In genomic region chrX:67544871-67545771, GRCh38 we compare ENCODE assay signal across 8 cellular contexts. TPM values are rescaled to one million over a fixed set of nuclear protein-coding genes. Genes with fewer than 3 reads are reported as not detected.
DNase-seq lines count a peak whose midpoint lies in the region; ATAC-seq and TF ChIP-seq lines count a peak whose summit lies in the region.

No MANE protein-coding gene starts in this region.

- H3K4me3 ChIP-seq in adrenal gland = peak overlapping the region in 1 of 4 donors; percentile 53
- peak overlapping the region; percentile 42 for H3K4me3 ChIP-seq in iPS-11a (ENCODE audit: low read depth, low read length)
- peak overlapping the region in 5 of 8 donors; percentile 28 to 63 (median 33) for H3K4me3 ChIP-seq in spleen

- no peaks in the 10 kb centered on the region for H3K27me3 Mint-ChIP-seq in HFFc6 (ENCODE audit: insufficient read depth)

- H3K9me3 ChIP-seq in adrenal gland (replicated peaks in 1 of 3) (no peaks in the 10 kb centered on the region), spleen (peaks cover 0 to 9% (median 0%) of the 10 kb centered on the region in 8 donors)

- peak overlapping the region; percentile 96 for H3K4me3 Mint-ChIP-seq in HFFc6

- peak overlapping the region in 1 of 5 donors; percentile 32 for H3K27ac ChIP-seq in adrenal gland
- no peak overlapping the region for H3K27ac ChIP-seq in spleen

- H3K4me1 ChIP-seq in adrenal gland (replicated peaks in 1 of 2) = peaks cover 0 to 7% of the 10 kb centered on the region in 2 donors
- peaks cover 0 to 18% (median 0%) of the 10 kb centered on the region in 6 donors for H3K4me1 ChIP-seq in spleen

- H3K9me3 Mint-ChIP-seq in HFFc6 = no peaks in the 10 kb centered on the region

- 2 to 45% (median 21%) methylated on average over 8 to 39 of the region's 39 CpGs for WGBS in adrenal gland, 4 donors
- 2 to 42% (median 2%) methylated on average over 13 to 39 of the region's 39 CpGs for WGBS in spleen, 5 donors

- peaks cover 22% of the 10 kb centered on the region for H3K4me1 Mint-ChIP-seq in HFFc6 (ENCODE audit: low read depth)

- TF ChIP-seq POLR2A in adrenal gland (IDR thresholded peaks at IDR 0.05) = no peak
- no peak for TF ChIP-seq POLR2A in spleen (IDR thresholded peaks at IDR 0.05)

- H3K36me3 ChIP-seq in adrenal gland (replicated peaks in 1 of 2) (no peaks in the 10 kb centered on the region), spleen (no peaks in the 10 kb centered on the region)

- peaks cover 7% of the 10 kb centered on the region; the same call in 1 of the 2 replicates for H3K36me3 Mint-ChIP-seq in HFFc6 (ENCODE audit: low read depth)

- ATAC-seq in HG03342 (IDR thresholded peaks at IDR 0.05; ENCODE audit: unreplicated experiment) (no peak), HG02642 (IDR thresholded peaks at IDR 0.05; ENCODE audit: poor library complexity, unreplicated experiment) (no peak)

- DNase-seq in HFFc6 (peak; percentile 38), adrenal gland (peak in 5 of 7 donors; percentile 1 to 48 (median 35)), spleen (peak; percentile 69), GM10266 (ENCODE audit: extremely low spot score) (no peak), OCI-M2 (lab: John Stamatoyannopoulos, UW; ENCODE audit: unreplicated experiment) (no peak)

- intact Hi-C loops in adrenal gland (cut with DNase I) (no loop called here), spleen (cut with DNase I; ENCODE audit: low total_unique reads) (no loop called here)

- H3K27me3 ChIP-seq in adrenal gland = peaks cover 38% of the 10 kb centered on the region
- peaks cover 0 to 64% (median 11%) of the 10 kb centered on the region in 7 donors for H3K27me3 ChIP-seq in spleen (replicated peaks in 1 of 7)

- peak overlapping the region; percentile 70 for H3K27ac Mint-ChIP-seq in HFFc6

- TF ChIP-seq CTCF in HFFc6 (IDR thresholded peaks at IDR 0.05) (no peak), adrenal gland (IDR thresholded peaks at IDR 0.05) (no peak), spleen (IDR thresholded peaks at IDR 0.05 in 8 of 11, conservative IDR thresholded peaks at IDR 0.05 in 3 of 11) (no peak), GM10266 (IDR thresholded peaks at IDR 0.05; ENCODE audit: control insufficient read depth, insufficient read depth, low read depth, missing control alignments) (no peak)

RNA-seq across cellular contexts. Expression of gene AR, which starts 1.3 kb away (rescaled TPM):
- 10 to 100 TPM; 12.2 to 18.2 (median 15.5) TPM for total RNA-seq in HFFc6 (2021; fragmentation: NEBNext Ultra II Directional; extraction: Animal tissue kit (Norgen Biotek cat#: 25700))
- 1 to 10 TPM; 1.1 to 7.5 (median 4.8) TPM for total RNA-seq in adrenal gland
- polyA plus RNA-seq in adrenal gland = 1 to 10 TPM in 1 of 3 donors, under 1 TPM in 2; 0.64 to 1.6 (median 0.98) TPM
- 10 to 100 TPM in 1 of 7 donors, 1 to 10 TPM in 6; 1.3 to 10.1 (median 3.4) TPM for total RNA-seq in spleen
- under 1 TPM; 0.13 to 0.15 (median 0.13) TPM for polyA plus RNA-seq in spleen

Comparison
In these comparisons a context has a peak if more than half of its experiments do, and no peak if none do; other contexts are left out.
1. DNase-seq: peak in HFFc6 (single experiment), adrenal gland (5 of 7) and spleen (single experiment); none in GM10266 (single experiment) and OCI-M2 (single experiment).